15 cellular contexts compared by ENCODE assay signal in the genomic region with DNA sequence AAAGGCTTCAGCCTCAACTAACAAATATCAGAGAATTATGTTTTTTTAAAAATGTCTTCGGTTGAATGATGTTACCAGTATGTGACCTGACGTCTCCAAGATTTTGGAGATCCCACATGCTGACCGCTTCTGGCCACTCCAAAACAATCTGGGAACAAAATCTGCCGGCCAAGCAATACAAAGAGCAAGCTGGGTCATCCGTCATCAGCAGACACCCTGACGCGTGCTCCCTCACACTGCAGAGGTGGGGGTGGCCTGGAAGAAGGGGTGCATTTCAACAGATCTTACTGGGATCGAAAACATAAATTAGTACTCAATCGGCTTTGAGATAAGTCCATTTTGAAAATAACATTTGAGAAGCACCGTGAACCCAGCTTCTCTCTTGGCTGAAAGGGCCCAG. TPM values are rescaled to one million over a fixed set of nuclear protein-coding genes. Genes with fewer than 3 reads are reported as not detected.
A peak's percentile ranks its signal among the peaks of the same experiment; 100 is the strongest.
DNase-seq lines count a peak whose midpoint lies in the region; ATAC-seq and TF ChIP-seq lines count a peak whose summit lies in the region.
"Had no signal": no experiment of that assay in that cellular context is flagged by ENCODE, and none has a peak within 500 bp of the region (broad histone marks: within the 10 kb centered on the region; RNA-seq: fewer than 3 reads in every experiment).

No MANE protein-coding gene starts in this region.

- H3K36me3 Mint-ChIP-seq in T-helper 17 cell (ENCODE audit: low read depth), result peaks cover 4% of the 10 kb centered on the region
- no peaks in the 10 kb centered on the region for H3K36me3 Mint-ChIP-seq in mesothelial cell of epicardium
- H3K36me3 Mint-ChIP-seq: CD8-positive, alpha-beta T cell; IgD-negative memory B cell had no signal

- peak overlapping the region; percentile 23 for H2AFZ ChIP-seq in parathyroid adenoma

- H3K79me2 ChIP-seq in parathyroid adenoma, result no peaks in the 10 kb centered on the region

- H3K9me3 ChIP-seq in T-helper 17 cell (ENCODE audit: control insufficient read depth, low read length, poor library complexity, severe bottlenecking) (no peaks in the 10 kb centered on the region), parathyroid adenoma (ENCODE audit: control insufficient read depth, low read length) (no peaks in the 10 kb centered on the region), lower lobe of right lung (no peaks in the 10 kb centered on the region), breast epithelium (no peaks in the 10 kb centered on the region)
- H3K9me3 ChIP-seq: BLaER1 treated with 17β-estradiol and CSF1 and Interleukin-3, amounts not matched to agents 10 nM and 100 nM had no signal

- ATAC-seq in T-helper 17 cell (no peak), lower lobe of right lung (no peak)
- ATAC-seq: CD8-positive, alpha-beta T cell; HCT116 had no signal

- H3K4me1 Mint-ChIP-seq in T-helper 17 cell (peaks cover 2% of the 10 kb centered on the region), mesothelial cell of epicardium (peaks cover 54% of the 10 kb centered on the region)

- no peak for DNase-seq in T-helper 17 cell
- no peak for DNase-seq in mesothelial cell of epicardium (ENCODE audit: low spot score in 2 of 2, unreplicated experiment in 2 of 2)
- DNase-seq in NCI-H1105 treated with DMSO at 0.1 percent for 48 hours (lab: John Stamatoyannopoulos, UW), result no peak
- DNase-seq in HT-29 (ENCODE audit: low spot score), result no peak
- DNase-seq in lower lobe of right lung, result no peak
- DNase-seq in breast epithelium (ENCODE audit: low spot score in 2 of 2), result no peak
- DNase-seq: CD8-positive, alpha-beta T cell; GOT3; H7; HFFc6 had no signal

- H3K27ac Mint-ChIP-seq in T-helper 17 cell, result peak overlapping the region; percentile 53
- peak overlapping the region; percentile 14 for H3K27ac Mint-ChIP-seq in mesothelial cell of epicardium
- H3K27ac Mint-ChIP-seq: B cell; CD8-positive, alpha-beta T cell; HFFc6; IgD-negative memory B cell had no signal

- peaks cover 8% of the 10 kb centered on the region for H3K9me3 Mint-ChIP-seq in mesothelial cell of epicardium
- H3K9me3 Mint-ChIP-seq: CD8-positive, alpha-beta T cell; HFFc6; IgD-negative memory B cell had no signal

- no peak overlapping the region for H3K4me3 Mint-ChIP-seq in T-helper 17 cell
- H3K4me3 Mint-ChIP-seq in mesothelial cell of epicardium, result no peak overlapping the region
- H3K4me3 Mint-ChIP-seq: B cell; CD8-positive, alpha-beta T cell; HFFc6; IgD-negative memory B cell had no signal

- no peak for TF ChIP-seq POLR2A in breast epithelium (IDR thresholded peaks at IDR 0.05)

- intact Hi-C loops in lower lobe of right lung (cut with DNase I), result no loop called here
- intact Hi-C loops in breast epithelium (cut with DNase I; ENCODE audit: low total_unique reads), result no loop called here

- H3K27ac ChIP-seq in parathyroid adenoma (peak overlapping the region; percentile 97), lower lobe of right lung (no peak overlapping the region), breast epithelium (no peak overlapping the region)
- H3K27ac ChIP-seq: BLaER1 treated with 17β-estradiol and CSF1 and Interleukin-3, amounts not matched to agents 10 nM and 100 nM had no signal

- peak overlapping the region; percentile 56 for H3K4me2 ChIP-seq in parathyroid adenoma (ENCODE audit: low read length)

- peak overlapping the region; percentile 63 for H3K9ac ChIP-seq in parathyroid adenoma
- H3K9ac ChIP-seq: BLaER1 treated with 17β-estradiol and CSF1 and Interleukin-3, amounts not matched to agents 10 nM and 100 nM had no signal

- TF ChIP-seq CTCF in mesothelial cell of epicardium (IDR thresholded peaks at IDR 0.05; ENCODE audit: unreplicated experiment) (no peak), parathyroid adenoma (IDR thresholded peaks at IDR 0.05) (no peak), lower lobe of right lung (IDR thresholded peaks at IDR 0.05) (no peak), breast epithelium (IDR thresholded peaks at IDR 0.05) (no peak)

- H3K36me3 ChIP-seq in parathyroid adenoma (ENCODE audit: control insufficient read depth, insufficient read depth, low read length), result no peaks in the 10 kb centered on the region
- no peaks in the 10 kb centered on the region for H3K36me3 ChIP-seq in lower lobe of right lung
- no peaks in the 10 kb centered on the region for H3K36me3 ChIP-seq in breast epithelium
- H3K36me3 ChIP-seq: BLaER1 treated with 17β-estradiol and CSF1 and Interleukin-3, amounts not matched to agents 10 nM and 100 nM had no signal

- H3K4me3 ChIP-seq in parathyroid adenoma (ENCODE audit: low read depth, low read length), result peak overlapping the region; percentile 20
- H3K4me3 ChIP-seq in lower lobe of right lung, result no peak overlapping the region
- H3K4me3 ChIP-seq in breast epithelium, result no peak overlapping the region
- H3K4me3 ChIP-seq: BLaER1 treated with 17β-estradiol and CSF1 and Interleukin-3, amounts not matched to agents 10 nM and 100 nM had no signal

- H3K27me3 Mint-ChIP-seq in T-helper 17 cell, result peaks cover 58% of the 10 kb centered on the region
- H3K27me3 Mint-ChIP-seq in mesothelial cell of epicardium (ENCODE audit: low read depth), result no peaks in the 10 kb centered on the region

- H3K4me1 ChIP-seq in parathyroid adenoma (peaks cover 85% of the 10 kb centered on the region), lower lobe of right lung (peaks cover 23% of the 10 kb centered on the region), breast epithelium (peaks cover 4 to 6% of the 10 kb centered on the region in 2 donors)

- H3K27me3 ChIP-seq in parathyroid adenoma (ENCODE audit: control insufficient read depth, insufficient read depth, low read length), result no peaks in the 10 kb centered on the region
- peaks cover 3% of the 10 kb centered on the region for H3K27me3 ChIP-seq in lower lobe of right lung (ENCODE audit: low read depth)
- H3K27me3 ChIP-seq in breast epithelium, result no peaks in the 10 kb centered on the region
- H3K27me3 ChIP-seq: BLaER1 treated with 17β-estradiol and CSF1 and Interleukin-3, amounts not matched to agents 10 nM and 100 nM had no signal

RNA-seq across cellular contexts. Expression of a gene that starts 33.6 kb away (rescaled TPM):
- total RNA-seq in T-helper 17 cell (1 to 10 TPM; 2.4 to 3.1 TPM), mesothelial cell of epicardium (99.9 to 108 TPM (median 104 TPM) in 3 replicates), lower lobe of right lung (29.5 TPM), breast epithelium (100 to 1,000 TPM in 1 of 3 donors, 10 to 100 TPM in 1, 1 to 10 TPM in 1; 6.6 to 110 (median 87.2) TPM)
- total RNA-seq in HT-29 (2014; rRNA removed; shearing (Covaris generic)), result 543 and 595 TPM in 2 replicates
